Comparison of ENCODE assay signal across 12 cellular contexts in the genomic region with DNA sequence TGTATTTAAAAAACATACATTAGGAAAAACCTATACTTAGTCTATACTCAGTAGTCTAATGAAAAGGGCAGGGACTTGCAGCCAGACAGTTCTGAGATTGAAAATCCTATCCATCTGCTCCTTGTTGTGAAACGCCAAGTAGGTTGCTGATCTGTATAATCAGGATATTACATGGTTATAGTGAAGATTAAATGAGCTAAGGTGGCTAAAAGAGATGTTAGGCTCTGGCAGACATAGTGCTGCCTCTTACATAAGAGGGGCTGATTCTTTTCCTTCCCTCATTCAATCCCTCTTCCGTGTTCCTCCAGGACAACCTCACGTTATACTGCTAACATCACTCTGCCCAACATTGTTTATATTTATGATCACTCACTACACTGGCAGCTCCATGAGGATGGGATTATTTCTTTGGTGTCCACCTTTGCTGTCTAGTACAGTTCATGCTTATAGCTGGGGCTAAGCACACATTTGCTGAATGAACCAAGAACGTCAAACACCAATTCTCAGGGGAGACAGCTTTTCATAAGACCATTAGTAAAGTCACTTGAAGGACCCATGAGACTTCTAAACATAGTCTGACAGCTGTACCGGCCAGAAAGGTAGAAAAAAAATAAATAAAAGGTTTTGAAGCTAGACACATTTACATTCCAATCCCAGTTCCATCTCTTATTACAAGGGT. TPM values are rescaled to one million over a fixed set of nuclear protein-coding genes. Genes with fewer than 3 reads are reported as not detected.
DNase-seq lines count a peak whose midpoint lies in the region; TF ChIP-seq lines count a peak whose summit lies in the region.
"Had no signal": no experiment of that assay in that cellular context is flagged by ENCODE, and none has a peak within 500 bp of the region (broad histone marks: within the 10 kb centered on the region; RNA-seq: fewer than 3 reads in every experiment).

No MANE protein-coding gene starts in this region.

- no peak overlapping the region for H3K9ac ChIP-seq in endocrine pancreas (ENCODE audit: control insufficient read depth, insufficient read depth, low read length)

- intact Hi-C loops in activated T-helper 1 cell treated with anti-CD3 and anti-CD28 coated beads, Interleukin-12 subunit alpha, Interleukin-12 subunit beta, Interleukin-2, Interleukin-4 antibody, amounts not matched to agents 30 ng/mL and 10 ng/mL and 1 ng/mL, durations not matched to agents 14 hours and 24 hours and 36 hours (cut with micrococcal nuclease) = no loop called here

- H3K27me3 Mint-ChIP-seq in activated T-helper 1 cell treated with anti-CD3 and anti-CD28 coated beads, Interleukin-12 subunit alpha, Interleukin-12 subunit beta, Interleukin-2, Interleukin-4 antibody, amounts not matched to agents 30 ng/mL and 10 ng/mL and 1 ng/mL, durations not matched to agents 14 hours and 24 hours and 36 hours (ENCODE audit: insufficient read depth) = no peaks in the 10 kb centered on the region

- H3K4me1 ChIP-seq in endocrine pancreas (ENCODE audit: control insufficient read depth, insufficient read depth, low read length) (peaks cover 14% of the 10 kb centered on the region), neutrophil (ENCODE audit: control insufficient read depth in 1 of 2, insufficient read depth in 1 of 2, low read depth in 1 of 2, low read length in 1 of 2) (peaks cover 4 to 12% of the 10 kb centered on the region in 2 experiments)

- H3K4me3 ChIP-seq in endocrine pancreas (ENCODE audit: control insufficient read depth, insufficient read depth, low read length) (peak overlapping the region; percentile 20), neutrophil (ENCODE audit: low read depth in 1 of 2, low read length in 1 of 2) (no peak overlapping the region)

- no peaks in the 10 kb centered on the region for H3K27me3 ChIP-seq in endocrine pancreas (ENCODE audit: control insufficient read depth, insufficient read depth, low read length)
- H3K27me3 ChIP-seq in neutrophil = no peaks in the 10 kb centered on the region

- peaks cover 1% of the 10 kb centered on the region for H3K9me3 Mint-ChIP-seq in activated T-helper 1 cell treated with anti-CD3 and anti-CD28 coated beads, Interleukin-12 subunit alpha, Interleukin-12 subunit beta, Interleukin-2, Interleukin-4 antibody, amounts not matched to agents 30 ng/mL and 10 ng/mL and 1 ng/mL, durations not matched to agents 14 hours and 24 hours and 36 hours

- H3K36me3 Mint-ChIP-seq in activated T-helper 1 cell treated with anti-CD3 and anti-CD28 coated beads, Interleukin-12 subunit alpha, Interleukin-12 subunit beta, Interleukin-2, Interleukin-4 antibody, amounts not matched to agents 30 ng/mL and 10 ng/mL and 1 ng/mL, durations not matched to agents 14 hours and 24 hours and 36 hours (ENCODE audit: low read depth) = peaks cover 11% of the 10 kb centered on the region

- H3K9me3 ChIP-seq in endocrine pancreas (ENCODE audit: control insufficient read depth, low read length) (no peaks in the 10 kb centered on the region), neutrophil (no peaks in the 10 kb centered on the region)

- no peak overlapping the region for H3K4me3 Mint-ChIP-seq in activated T-helper 1 cell treated with anti-CD3 and anti-CD28 coated beads, Interleukin-12 subunit alpha, Interleukin-12 subunit beta, Interleukin-2, Interleukin-4 antibody, amounts not matched to agents 30 ng/mL and 10 ng/mL and 1 ng/mL, durations not matched to agents 14 hours and 24 hours and 36 hours

- peak; percentile 44 for DNase-seq in DMS153 (lab: John Stamatoyannopoulos, UW)
- peak; percentile 86 for DNase-seq in NCI-H187 treated with DMSO at 0.1 percent for 48 hours (lab: John Stamatoyannopoulos, UW)
- no peak for DNase-seq in activated T-helper 1 cell treated with anti-CD3 and anti-CD28 coated beads, Interleukin-12 subunit alpha, Interleukin-12 subunit beta, Interleukin-2, Interleukin-4 antibody, amounts not matched to agents 30 ng/mL and 10 ng/mL and 1 ng/mL, durations not matched to agents 14 hours and 24 hours and 36 hours (ENCODE audit: low spot score)
- DNase-seq in inferior parietal cortex (ENCODE audit: extremely low spot score) = no peak
- DNase-seq in AG20443 (ENCODE audit: low spot score) = no peak
- no peak for DNase-seq in stimulated activated naive CD4-positive, alpha-beta T cell treated with Interleukin-2 at 50 U/mL for 16 hours (lab: John Stamatoyannopoulos, UW)
- DNase-seq: H7; stimulated activated CD4-positive, alpha-beta T cell treated with anti-CD3 and anti-CD28 coated beads, Interleukin-4, amount 100 ng/mL, for 1 hour had no signal

- peak overlapping the region; percentile 56 for H3K27ac ChIP-seq in neutrophil
- H3K27ac ChIP-seq: C4-2B, RWPE1 had no signal

- H3K36me3 ChIP-seq in endocrine pancreas (ENCODE audit: control insufficient read depth, insufficient read depth, low read length) (no peaks in the 10 kb centered on the region), neutrophil (no peaks in the 10 kb centered on the region)

- no peak for TF ChIP-seq CTCF in neutrophil (IDR thresholded peaks at IDR 0.05)

- no peak overlapping the region for H3K27ac Mint-ChIP-seq in activated T-helper 1 cell treated with anti-CD3 and anti-CD28 coated beads, Interleukin-12 subunit alpha, Interleukin-12 subunit beta, Interleukin-2, Interleukin-4 antibody, amounts not matched to agents 30 ng/mL and 10 ng/mL and 1 ng/mL, durations not matched to agents 14 hours and 24 hours and 36 hours

- H3K4me1 Mint-ChIP-seq in activated T-helper 1 cell treated with anti-CD3 and anti-CD28 coated beads, Interleukin-12 subunit alpha, Interleukin-12 subunit beta, Interleukin-2, Interleukin-4 antibody, amounts not matched to agents 30 ng/mL and 10 ng/mL and 1 ng/mL, durations not matched to agents 14 hours and 24 hours and 36 hours (ENCODE audit: low read depth) = peaks cover 23% of the 10 kb centered on the region

RNA-seq across cellular contexts. Expression of a gene that starts 46.3 kb away (rescaled TPM):
- 15.9 and 16.0 TPM in 2 replicates for total RNA-seq in activated T-helper 1 cell treated with anti-CD3 and anti-CD28 coated beads, Interleukin-12 subunit alpha, Interleukin-12 subunit beta, Interleukin-2, Interleukin-4 antibody, amounts not matched to agents 30 ng/mL and 10 ng/mL and 1 ng/mL, durations not matched to agents 14 hours and 24 hours and 36 hours

Comparison
In these comparisons a context has a peak if more than half of its experiments do, and no peak if none do; other contexts are left out.
1. DNase-seq: peak in DMS153 (single experiment) and NCI-H187 treated with DMSO at 0.1 percent for 48 hours (single experiment); none in activated T-helper 1 cell treated with anti-CD3 and anti-CD28 coated beads, Interleukin-12 subunit alpha, Interleukin-12 subunit beta, Interleukin-2, Interleukin-4 antibody, amounts not matched to agents 30 ng/mL and 10 ng/mL and 1 ng/mL, durations not matched to agents 14 hours and 24 hours and 36 hours (single experiment), inferior parietal cortex (single experiment), AG20443 (single experiment) and stimulated activated naive CD4-positive, alpha-beta T cell treated with Interleukin-2 at 50 U/mL for 16 hours (single experiment).